Comparison of ENCODE assay signal across 15 cellular contexts in genomic region chr11:75574698-75575265, GRCh38. TPM values are rescaled to one million over a fixed set of nuclear protein-coding genes. Genes with fewer than 3 reads are reported as not detected.
DNase-seq lines count a peak whose midpoint lies in the region; ATAC-seq and TF ChIP-seq lines count a peak whose summit lies in the region.
"Had no signal": no experiment of that assay in that cellular context is flagged by ENCODE, and none has a peak within 500 bp of the region (broad histone marks: within the 10 kb centered on the region; RNA-seq: fewer than 3 reads in every experiment).

No MANE protein-coding gene starts in this region.

- H3K36me3 ChIP-seq in WERI-Rb-1 (no peaks in the 10 kb centered on the region), thoracic aorta (peaks cover 38% of the 10 kb centered on the region), trophoblast cell (ENCODE audit: control insufficient read depth in 1 of 2, insufficient read depth in 2 of 2, low read length in 2 of 2) (peaks cover 35 to 45% of the 10 kb centered on the region in 2 experiments)

- H3K4ac ChIP-seq in trophoblast cell (ENCODE audit: low read depth, low read length): no peak overlapping the region

- H4K91ac ChIP-seq in trophoblast cell (ENCODE audit: low read depth, low read length): no peak overlapping the region

- H3K4me2 ChIP-seq in trophoblast cell (ENCODE audit: low read length): no peak overlapping the region

- peaks cover 10% of the 10 kb centered on the region for H3K36me3 Mint-ChIP-seq in activated CD4-positive, alpha-beta T cell treated with anti-CD3 and anti-CD28 coated beads for 36 hours (ENCODE audit: low read depth)

- H3K79me1 ChIP-seq in trophoblast cell (ENCODE audit: low read length): no peaks in the 10 kb centered on the region

- no peak overlapping the region for H3K4me3 Mint-ChIP-seq in activated CD4-positive, alpha-beta T cell treated with anti-CD3 and anti-CD28 coated beads for 36 hours

- H3K79me2 ChIP-seq in trophoblast cell (ENCODE audit: control insufficient read depth, insufficient read depth, low read length, poor library complexity): no peaks in the 10 kb centered on the region

- H3K27ac Mint-ChIP-seq in activated CD4-positive, alpha-beta T cell treated with anti-CD3 and anti-CD28 coated beads for 36 hours: no peak overlapping the region

- no peak overlapping the region for H3K18ac ChIP-seq in trophoblast cell (ENCODE audit: low read length)

- no peak overlapping the region for H2BK5ac ChIP-seq in trophoblast cell (ENCODE audit: low read depth, low read length, poor library complexity)

- no peaks in the 10 kb centered on the region for H3K9me3 ChIP-seq in WERI-Rb-1 (ENCODE audit: severe bottlenecking)
- H3K9me3 ChIP-seq in thoracic aorta: no peaks in the 10 kb centered on the region
- H3K9me3 ChIP-seq in trophoblast cell (ENCODE audit: insufficient read depth, low read depth, low read length): no peaks in the 10 kb centered on the region
- H3K9me3 ChIP-seq: right lobe of liver had no signal

- no peaks in the 10 kb centered on the region for H3K9me3 Mint-ChIP-seq in activated CD4-positive, alpha-beta T cell treated with anti-CD3 and anti-CD28 coated beads for 36 hours (ENCODE audit: low read depth)

- H2AK5ac ChIP-seq in trophoblast cell (ENCODE audit: low read length): no peak overlapping the region

- H3K4me3 ChIP-seq in WERI-Rb-1 (ENCODE audit: low read depth, low read length): no peak overlapping the region
- H3K4me3 ChIP-seq in fibroblast of villous mesenchyme (ENCODE audit: low read depth, low read length): no peak overlapping the region
- no peak overlapping the region for H3K4me3 ChIP-seq in thoracic aorta
- no peak overlapping the region for H3K4me3 ChIP-seq in trophoblast cell (ENCODE audit: low read depth, low read length)
- H3K4me3 ChIP-seq: right lobe of liver had no signal

- H3K27me3 Mint-ChIP-seq in activated CD4-positive, alpha-beta T cell treated with anti-CD3 and anti-CD28 coated beads for 36 hours: no peaks in the 10 kb centered on the region

- intact Hi-C loops in activated CD4-positive, alpha-beta T cell treated with anti-CD3 and anti-CD28 coated beads for 36 hours (cut with DNase I, micrococcal nuclease): no loop called here

- H3K4me1 Mint-ChIP-seq in activated CD4-positive, alpha-beta T cell treated with anti-CD3 and anti-CD28 coated beads for 36 hours: no peaks in the 10 kb centered on the region

- peak; percentile 28 for TF ChIP-seq CTCF in WERI-Rb-1 (IDR thresholded peaks at IDR 0.05; ENCODE audit: low read depth, low read length)
- TF ChIP-seq CTCF in fibroblast of villous mesenchyme (IDR thresholded peaks at IDR 0.05; ENCODE audit: insufficient read depth, low read depth, low read length): peak; percentile 56
- TF ChIP-seq CTCF in thoracic aorta (IDR thresholded peaks at IDR 0.05): peak; percentile 17

- no peak overlapping the region for H4K8ac ChIP-seq in trophoblast cell (ENCODE audit: low read depth, low read length)

- no peak overlapping the region for H3K14ac ChIP-seq in trophoblast cell (ENCODE audit: low read length)

- no peak for DNase-seq in activated CD4-positive, alpha-beta T cell treated with anti-CD3 and anti-CD28 coated beads for 36 hours
- no peak for DNase-seq in activated CD4-positive, alpha-beta T cell treated with anti-CD3 and anti-CD28 coated beads, Interleukin-2, amount 50 U/mL, for 4 hours
- DNase-seq in WERI-Rb-1: no peak
- DNase-seq in fibroblast of villous mesenchyme (ENCODE audit: low read depth): no peak
- DNase-seq in thoracic aorta (ENCODE audit: low spot score): no peak
- no peak for DNase-seq in trophoblast cell
- no peak for DNase-seq in NCI-H226
- DNase-seq: activated CD8-positive, alpha-beta memory T cell treated with anti-CD3 and anti-CD28 coated beads for 24 hours; NCI-H1048; NCI-H2227 treated with DMSO at 0.1 percent for 48 hours; T-helper 2 cell had no signal

- CTCF ChIA-PET in activated CD4-positive, alpha-beta T cell treated with anti-CD3 and anti-CD28 coated beads for 36 hours (lab: Charles Lee): interaction anchor here (0.6 to 1.5 kb wide), 8 partner anchors 12 to 886 kb away, joined by 3 to 5 read pairs (median 4); no protein-coding TSS in a partner anchor

- no CpG with 5 or more reads among the region's 7 CpGs for whole genome bisulfite sequencing in trophoblast cell (ENCODE audit: extremely low coverage, insufficient coverage, insufficient read length)

- no peak overlapping the region for H3K23ac ChIP-seq in trophoblast cell (ENCODE audit: low read length)

- H3K27me3 ChIP-seq in WERI-Rb-1 (ENCODE audit: insufficient read depth, low read depth, severe bottlenecking) (no peaks in the 10 kb centered on the region), thoracic aorta (replicated peaks; ENCODE audit: insufficient read depth) (no peaks in the 10 kb centered on the region), trophoblast cell (ENCODE audit: insufficient read depth, low read length) (no peaks in the 10 kb centered on the region)
- H3K27me3 ChIP-seq: right lobe of liver had no signal

- no peak overlapping the region for H2AFZ ChIP-seq in trophoblast cell (ENCODE audit: insufficient read depth, low read length, poor library complexity)

- H2BK120ac ChIP-seq in trophoblast cell (ENCODE audit: insufficient read depth, low read length, poor library complexity): no peak overlapping the region

- H3K27ac ChIP-seq in WERI-Rb-1 (no peak overlapping the region), thoracic aorta (no peak overlapping the region), trophoblast cell (ENCODE audit: low read depth, low read length) (no peak overlapping the region)
- H3K27ac ChIP-seq: 22Rv1, right lobe of liver had no signal

- peak; percentile 30 for ATAC-seq in activated CD4-positive, alpha-beta T cell treated with anti-CD3 and anti-CD28 coated beads for 36 hours
- ATAC-seq in thoracic aorta (ENCODE audit: insufficient number of reproducible peaks, low FRiP score, low read depth) (no peak), HG03571 (IDR thresholded peaks at IDR 0.05; ENCODE audit: unreplicated experiment) (no peak)

- H3K9ac ChIP-seq in trophoblast cell (ENCODE audit: low read length): no peak overlapping the region

- no peak overlapping the region for H2BK12ac ChIP-seq in trophoblast cell (ENCODE audit: low read length)

- POLR2A ChIA-PET in activated CD4-positive, alpha-beta T cell treated with anti-CD3 and anti-CD28 coated beads for 36 hours (lab: Charles Lee): no interaction called here

- H3K4me1 ChIP-seq in thoracic aorta (ENCODE audit: control insufficient read depth in 1 of 2, low read depth in 2 of 2): peaks cover 3 to 16% of the 10 kb centered on the region in 2 donors
- peaks cover 2 to 8% of the 10 kb centered on the region in 2 experiments for H3K4me1 ChIP-seq in trophoblast cell (ENCODE audit: control insufficient read depth in 1 of 2, insufficient read depth in 2 of 2, low read length in 2 of 2)
- H3K4me1 ChIP-seq: right lobe of liver had no signal

- H4K12ac ChIP-seq in trophoblast cell (ENCODE audit: low read depth, low read length): no peak overlapping the region

RNA-seq across cellular contexts. Expression of gene SERPINH1, which starts 12.7 kb away (rescaled TPM):
- total RNA-seq in activated CD4-positive, alpha-beta T cell treated with anti-CD3 and anti-CD28 coated beads for 36 hours: 10 to 100 TPM; 20.3 to 23.1 TPM
- total RNA-seq in fibroblast of villous mesenchyme: 1,336 and 1,367 TPM in 2 replicates
- total RNA-seq in thoracic aorta: 100 to 1,000 TPM; 367 to 480 TPM
- 413 and 416 TPM in 2 replicates for polyA plus RNA-seq in trophoblast cell (2013)
- total RNA-seq: OCI-LY7 had no signal

RNA-seq across cellular contexts. Expression of gene GDPD5, which starts 49.0 kb away (rescaled TPM):
- total RNA-seq in activated CD4-positive, alpha-beta T cell treated with anti-CD3 and anti-CD28 coated beads for 36 hours: 10 to 100 TPM; 16.8 to 22.0 TPM
- 9.5 and 10.3 TPM in 2 replicates for total RNA-seq in fibroblast of villous mesenchyme
- total RNA-seq in thoracic aorta: 10 to 100 TPM; 30.8 to 34.9 TPM
- polyA plus RNA-seq in trophoblast cell (2013): 15.7 and 17.4 TPM in 2 replicates

Comparison
In these comparisons a context has a peak if more than half of its experiments do, and no peak if none do; other contexts are left out.
1. RNA of gene SERPINH1, which starts 12.7 kb away (total RNA-seq): 1,336 to 1,367 TPM in fibroblast of villous mesenchyme and 367 to 480 TPM in thoracic aorta; 20.3 to 23.1 TPM in activated CD4-positive, alpha-beta T cell treated with anti-CD3 and anti-CD28 coated beads for 36 hours; every median in the first group is over 10 times any median in the second.
2. Peak in every context shown above with its lines, with median percentiles within 50 percentile points of each other: CTCF ChIP-seq.